In genomic region chr2:96913117-96913397, GRCh38 we compare ENCODE assay signal across 10 cellular contexts. TPM values are rescaled to one million over a fixed set of nuclear protein-coding genes. Genes with fewer than 3 reads are reported as not detected.
DNase-seq lines count a peak whose midpoint lies in the region; ATAC-seq and TF ChIP-seq lines count a peak whose summit lies in the region.
"Had no signal": no experiment of that assay in that cellular context is flagged by ENCODE, and none has a peak within 500 bp of the region (broad histone marks: within the 10 kb centered on the region; RNA-seq: fewer than 3 reads in every experiment).

No MANE protein-coding gene starts in this region.

- peak overlapping the region; percentile 91 for H3K27ac Mint-ChIP-seq in activated CD4-positive, alpha-beta memory T cell treated with anti-CD3 and anti-CD28 coated beads, Interleukin-2, amount 10 ng/mL, durations not matched to agents 7 days and 5 days
- peak overlapping the region; percentile 48 for H3K27ac Mint-ChIP-seq in endothelial cell (ENCODE audit: unreplicated experiment)
- H3K27ac Mint-ChIP-seq in stimulated activated naive CD8-positive, alpha-beta T cell treated with anti-CD3 and anti-CD28 coated beads, Interleukin-15, amount 100 ng/mL, for 72 hours = peak overlapping the region in 1 of 2 donors; percentile 68

- CTCF ChIA-PET in activated CD4-positive, alpha-beta memory T cell treated with anti-CD3 and anti-CD28 coated beads, Interleukin-2, amount 10 ng/mL, durations not matched to agents 7 days and 5 days (lab: Charles Lee) = interaction anchor here (1.3 to 3.4 kb wide), 6 partner anchors 13 to 55 kb away, joined by 4 to 14 read pairs (median 6); partner anchors contain the start of gene ANKRD39

- POLR2A ChIA-PET in activated CD4-positive, alpha-beta memory T cell treated with anti-CD3 and anti-CD28 coated beads, Interleukin-2, amount 10 ng/mL, durations not matched to agents 7 days and 5 days (lab: Charles Lee) = interaction anchor here (1.1 to 3.1 kb wide), 9 partner anchors 8 to 55 kb away, joined by 3 to 18 read pairs (median 7); partner anchors contain the start of genes ANKRD39 and SEMA4C

- peaks cover 47% of the 10 kb centered on the region for H3K4me1 Mint-ChIP-seq in activated CD4-positive, alpha-beta memory T cell treated with anti-CD3 and anti-CD28 coated beads, Interleukin-2, amount 10 ng/mL, durations not matched to agents 7 days and 5 days
- peaks cover 37% of the 10 kb centered on the region for H3K4me1 Mint-ChIP-seq in endothelial cell (ENCODE audit: unreplicated experiment)
- H3K4me1 Mint-ChIP-seq in stimulated activated naive CD8-positive, alpha-beta T cell treated with anti-CD3 and anti-CD28 coated beads, Interleukin-15, amount 100 ng/mL, for 72 hours = peaks cover 50% of the 10 kb centered on the region

- intact Hi-C loops in Right ventricle myocardium inferior (cut with DNase I) (no loop called here), Right ventricle myocardium superior (cut with DNase I) (no loop called here)

- peak overlapping the region; percentile 62 for H3K4me3 Mint-ChIP-seq in activated CD4-positive, alpha-beta memory T cell treated with anti-CD3 and anti-CD28 coated beads, Interleukin-2, amount 10 ng/mL, durations not matched to agents 7 days and 5 days
- peak overlapping the region; percentile 14 for H3K4me3 Mint-ChIP-seq in endothelial cell (ENCODE audit: unreplicated experiment)
- H3K4me3 Mint-ChIP-seq in stimulated activated naive CD8-positive, alpha-beta T cell treated with anti-CD3 and anti-CD28 coated beads, Interleukin-15, amount 100 ng/mL, for 72 hours = peak overlapping the region; percentile 78 to 84

- no peak for ATAC-seq in Right ventricle myocardium inferior
- no peak for ATAC-seq in Right ventricle myocardium superior (ENCODE audit: poor library complexity)
- ATAC-seq in stimulated activated naive CD8-positive, alpha-beta T cell treated with anti-CD3 and anti-CD28 coated beads, Interleukin-15, amount 100 ng/mL, for 72 hours = peak; percentile 2
- ATAC-seq in GM19035 (IDR thresholded peaks at IDR 0.05; ENCODE audit: unreplicated experiment) = no peak
- no peak for ATAC-seq in HG02970 (IDR thresholded peaks at IDR 0.05; ENCODE audit: low FRiP score, unreplicated experiment)

- no peak for TF ChIP-seq CTCF in endothelial cell (IDR thresholded peaks at IDR 0.05; ENCODE audit: unreplicated experiment)

- H3K9me3 Mint-ChIP-seq in activated CD4-positive, alpha-beta memory T cell treated with anti-CD3 and anti-CD28 coated beads, Interleukin-2, amount 10 ng/mL, durations not matched to agents 7 days and 5 days = peaks cover 16% of the 10 kb centered on the region
- H3K9me3 Mint-ChIP-seq in endothelial cell (ENCODE audit: unreplicated experiment) = no peaks in the 10 kb centered on the region
- H3K9me3 Mint-ChIP-seq in stimulated activated naive CD8-positive, alpha-beta T cell treated with anti-CD3 and anti-CD28 coated beads, Interleukin-15, amount 100 ng/mL, for 72 hours = peaks cover 8 to 19% of the 10 kb centered on the region in 2 donors

- H3K36me3 Mint-ChIP-seq in activated CD4-positive, alpha-beta memory T cell treated with anti-CD3 and anti-CD28 coated beads, Interleukin-2, amount 10 ng/mL, durations not matched to agents 7 days and 5 days (ENCODE audit: low read depth) = peaks cover 29% of the 10 kb centered on the region
- no peaks in the 10 kb centered on the region for H3K36me3 Mint-ChIP-seq in endothelial cell (ENCODE audit: low read depth, unreplicated experiment)

- peaks cover 6% of the 10 kb centered on the region for H3K27me3 Mint-ChIP-seq in activated CD4-positive, alpha-beta memory T cell treated with anti-CD3 and anti-CD28 coated beads, Interleukin-2, amount 10 ng/mL, durations not matched to agents 7 days and 5 days
- peaks cover 19% of the 10 kb centered on the region for H3K27me3 Mint-ChIP-seq in endothelial cell (ENCODE audit: unreplicated experiment)
- H3K27me3 Mint-ChIP-seq in stimulated activated naive CD8-positive, alpha-beta T cell treated with anti-CD3 and anti-CD28 coated beads, Interleukin-15, amount 100 ng/mL, for 72 hours = no peaks in the 10 kb centered on the region

- DNase-seq in Right ventricle myocardium inferior (ENCODE audit: missing footprints) (peak; percentile 16), Right ventricle myocardium superior (no peak), endothelial cell (ENCODE audit: low spot score) (no peak), NCI-H1694 (lab: John Stamatoyannopoulos, UW) (no peak)
- DNase-seq in activated CD4-positive, alpha-beta memory T cell treated with anti-CD3 and anti-CD28 coated beads, Interleukin-2, amount 10 ng/mL, durations not matched to agents 7 days and 5 days = no peak
- DNase-seq in stimulated activated naive CD8-positive, alpha-beta T cell treated with anti-CD3 and anti-CD28 coated beads, Interleukin-15, amount 100 ng/mL, for 72 hours = no peak
- DNase-seq: NCI-H2171, SHP77 treated with DMSO at 0.1 percent for 48 hours had no signal

RNA-seq across cellular contexts. Expression of gene SEMA4C, which starts 43.2 kb away (rescaled TPM):
- total RNA-seq in Right ventricle myocardium inferior = 22.7 TPM
- total RNA-seq in Right ventricle myocardium superior = 18.2 TPM
- total RNA-seq in activated CD4-positive, alpha-beta memory T cell treated with anti-CD3 and anti-CD28 coated beads, Interleukin-2, amount 10 ng/mL, durations not matched to agents 7 days and 5 days = 10 to 100 TPM; 22.2 to 22.5 TPM
- 279 TPM for total RNA-seq in endothelial cell (ENCODE audit: unreplicated experiment)

RNA-seq across cellular contexts. Expression of gene ANKRD39, which starts 55.2 kb away (rescaled TPM):
- total RNA-seq in Right ventricle myocardium inferior = 17.4 TPM
- total RNA-seq in Right ventricle myocardium superior = 14.6 TPM
- total RNA-seq in activated CD4-positive, alpha-beta memory T cell treated with anti-CD3 and anti-CD28 coated beads, Interleukin-2, amount 10 ng/mL, durations not matched to agents 7 days and 5 days = 10 to 100 TPM; 44.1 to 47.7 TPM
- total RNA-seq in endothelial cell (ENCODE audit: unreplicated experiment) = 14.9 TPM

Comparison
In these comparisons a context has a peak if more than half of its experiments do, and no peak if none do; other contexts are left out.
1. H3K4me3 Mint-ChIP-seq: peak in every context shown above with its lines; median percentile 81 in stimulated activated naive CD8-positive, alpha-beta T cell treated with anti-CD3 and anti-CD28 coated beads, Interleukin-15, amount 100 ng/mL, for 72 hours; 62 in activated CD4-positive, alpha-beta memory T cell treated with anti-CD3 and anti-CD28 coated beads, Interleukin-2, amount 10 ng/mL, durations not matched to agents 7 days and 5 days; 14 in endothelial cell.
2. RNA of gene SEMA4C, which starts 43.2 kb away (total RNA-seq): 279 TPM in endothelial cell (single experiment); 22.7 TPM in Right ventricle myocardium inferior (single experiment), 22.2 to 22.5 TPM in activated CD4-positive, alpha-beta memory T cell treated with anti-CD3 and anti-CD28 coated beads, Interleukin-2, amount 10 ng/mL, durations not matched to agents 7 days and 5 days and 18.2 TPM in Right ventricle myocardium superior (single experiment); every median in the first group is over 10 times any median in the second.